Comparison of ENCODE assay signal across 10 cellular contexts in genomic region chr12:6830286-6830892, GRCh38. TPM values are rescaled to one million over a fixed set of nuclear protein-coding genes. Genes with fewer than 3 reads are reported as not detected.
DNase-seq lines count a peak whose midpoint lies in the region; ATAC-seq and TF ChIP-seq lines count a peak whose summit lies in the region.
"Had no signal": no experiment of that assay in that cellular context is flagged by ENCODE, and none has a peak within 500 bp of the region (broad histone marks: within the 10 kb centered on the region; RNA-seq: fewer than 3 reads in every experiment).

No MANE protein-coding gene starts in this region.

- peaks cover 21% of the 10 kb centered on the region for H3K4me1 ChIP-seq in Loucy (ENCODE audit: insufficient read depth, low read length, poor library complexity, severe bottlenecking)
- H3K4me1 ChIP-seq in iPS-15b (ENCODE audit: control insufficient read depth, insufficient read depth, low read length) = peaks cover 4% of the 10 kb centered on the region

- H3K27ac ChIP-seq in AG04450 (ENCODE audit: low read depth, low read length) = no peak overlapping the region
- H3K27ac ChIP-seq: C4-2B had no signal

- H3K4me3 ChIP-seq in AG04450 (ENCODE audit: low read depth, low read length) (peak overlapping the region; percentile 91), Loucy (ENCODE audit: low read length, poor library complexity, severe bottlenecking) (peak overlapping the region; percentile 77), iPS-15b (ENCODE audit: low read depth, low read length) (peak overlapping the region; percentile 82)

- H3K36me3 ChIP-seq in Loucy (ENCODE audit: insufficient read depth, low read length) (peaks cover 11% of the 10 kb centered on the region; the same call in 1 of the 2 replicates), iPS-15b (ENCODE audit: control insufficient read depth, insufficient read depth, low read length) (peaks cover 32% of the 10 kb centered on the region)

- no peak overlapping the region for H2AFZ ChIP-seq in Loucy (ENCODE audit: low read length)

- no peaks in the 10 kb centered on the region; the same call in 1 of the 2 replicates for H3K9me3 ChIP-seq in AG04450 (ENCODE audit: control insufficient read depth, insufficient read depth, low read length)
- no peaks in the 10 kb centered on the region for H3K9me3 ChIP-seq in Loucy (ENCODE audit: insufficient read depth, low read depth, low read length)
- H3K9me3 ChIP-seq in iPS-15b (ENCODE audit: control insufficient read depth, insufficient read depth, low read length) = no peaks in the 10 kb centered on the region
- H3K9me3 ChIP-seq: right atrium auricular region had no signal

- no peaks in the 10 kb centered on the region for H4K20me1 ChIP-seq in Loucy (ENCODE audit: insufficient read depth, low read length, poor library complexity, severe bottlenecking)

- TF ChIP-seq CTCF in AG04450 (IDR thresholded peaks at IDR 0.05; ENCODE audit: low read depth, low read length) = no peak
- TF ChIP-seq CTCF in Loucy (conservative IDR thresholded peaks at IDR 0.05; ENCODE audit: low read length) = no peak

- no peak for ATAC-seq in GM18909 (IDR thresholded peaks at IDR 0.05; ENCODE audit: poor library complexity, unreplicated experiment)

- POLR2A ChIA-PET in AG04450 (lab: Yijun Ruan, JAX) = interaction anchor here (0.8 to 3.6 kb wide), 3 partner anchors 11 to 77 kb away, joined by 3 to 14 read pairs (median 7); partner anchors contain the start of genes CDCA3, GNB3 and USP5

- H3K27me3 ChIP-seq in AG04450 (ENCODE audit: control insufficient read depth, insufficient read depth, low read length) = no peaks in the 10 kb centered on the region
- no peaks in the 10 kb centered on the region for H3K27me3 ChIP-seq in Loucy (ENCODE audit: insufficient read depth, low read length, poor library complexity, severe bottlenecking)
- H3K27me3 ChIP-seq in iPS-15b (ENCODE audit: control insufficient read depth, insufficient read depth, low read length) = peaks cover 9% of the 10 kb centered on the region
- H3K27me3 ChIP-seq: right atrium auricular region had no signal

- no peaks in the 10 kb centered on the region for H3K9me2 ChIP-seq in Loucy (replicated peaks; ENCODE audit: low read depth, low read length)

- H3K4me2 ChIP-seq in Loucy (ENCODE audit: low read depth, low read length, poor library complexity, severe bottlenecking) = peak overlapping the region; percentile 77

- H3K9ac ChIP-seq in Loucy (ENCODE audit: low read depth, low read length, poor library complexity, severe bottlenecking) = peak overlapping the region; percentile 89
- peak overlapping the region; percentile 77 for H3K9ac ChIP-seq in iPS-15b (ENCODE audit: low read depth, low read length)

- no peaks in the 10 kb centered on the region for H3F3A ChIP-seq in Loucy (ENCODE audit: low read depth)

- DNase-seq in AG04450 (ENCODE audit: low read depth, low spot score) (no peak), DMS 273 treated with DMSO at 0.1 percent for 48 hours (lab: John Stamatoyannopoulos, UW) (no peak), glomerular visceral epithelial cell (ENCODE audit: extremely low spot score) (no peak)
- DNase-seq: left ventricle myocardium superior, NCI-H446 had no signal

- CTCF ChIA-PET in AG04450 (lab: Charles Lee) = interaction anchor here (0.9 to 11.8 kb wide), 2 partner anchors 39 to 77 kb away, joined by 4 to 165 read pairs; partner anchors contain the start of gene MLF2

- peaks cover 25% of the 10 kb centered on the region; the same call in 1 of the 2 replicates for H3K79me2 ChIP-seq in Loucy (ENCODE audit: insufficient read depth, low read length)

RNA-seq across cellular contexts. Expression of gene P3H3, which starts 2.2 kb away (rescaled TPM):
- 45.5 and 65.3 TPM in 2 replicates for polyA plus RNA-seq in AG04450 (2011; rRNA removed)
- 29.9 and 33.6 TPM in 2 replicates for polyA minus RNA-seq in AG04450 (2011; rRNA and poly(A)+ RNA removed)

RNA-seq across cellular contexts. Expression of gene GPR162, which starts 8.8 kb away (rescaled TPM):
- polyA plus RNA-seq in AG04450 (2011; rRNA removed) = 5.2 and 7.6 TPM in 2 replicates
- 6.8 and 7.5 TPM in 2 replicates for polyA minus RNA-seq in AG04450 (2011; rRNA and poly(A)+ RNA removed)

RNA-seq across cellular contexts. Expression of gene GNB3, which starts 10.3 kb away (rescaled TPM):
- polyA plus RNA-seq in AG04450 (2011; rRNA removed) = 3.4 and 3.6 TPM in 2 replicates
- 3.8 and 4.4 TPM in 2 replicates for polyA minus RNA-seq in AG04450 (2011; rRNA and poly(A)+ RNA removed)

RNA-seq across cellular contexts. Expression of gene CDCA3, which starts 20.7 kb away (rescaled TPM):
- polyA plus RNA-seq in AG04450 (2011; rRNA removed) = 11.6 and 12.5 TPM in 2 replicates
- polyA minus RNA-seq in AG04450 (2011; rRNA and poly(A)+ RNA removed) = 8.0 and 8.7 TPM in 2 replicates

RNA-seq across cellular contexts. Expression of gene USP5, which starts 21.6 kb away (rescaled TPM):
- 47.1 and 54.8 TPM in 2 replicates for polyA plus RNA-seq in AG04450 (2011; rRNA removed)
- 96.2 and 123 TPM in 2 replicates for polyA minus RNA-seq in AG04450 (2011; rRNA and poly(A)+ RNA removed)
